ENCODE assay signal across 14 cellular contexts in genomic region chr7:28061824-28062196, GRCh38.
DNase-seq lines count a peak whose midpoint lies in the region; ATAC-seq and TF ChIP-seq lines count a peak whose summit lies in the region.
"Had no signal": no experiment of that assay in that cellular context is flagged by ENCODE, and none has a peak within 500 bp of the region (broad histone marks: within the 10 kb centered on the region; RNA-seq: fewer than 3 reads in every experiment).

No MANE protein-coding gene starts in this region.

- H3K4me3 ChIP-seq in SK-N-SH (ENCODE audit: low read depth in 2 of 2, low read length in 1 of 2) (no peak overlapping the region), neural progenitor cell (no peak overlapping the region)
- no peak overlapping the region for H3K4me3 ChIP-seq in naive thymus-derived CD4-positive, alpha-beta T cell (ENCODE audit: low read length)
- H3K4me3 ChIP-seq: thoracic aorta had no signal

- H3K36me3 ChIP-seq in SK-N-SH (replicated peaks in 1 of 2; ENCODE audit: control insufficient read depth in 1 of 2, insufficient read depth in 2 of 2, low read length in 1 of 2) (peaks cover 0 to 4% of the 10 kb centered on the region in 2 experiments), neural progenitor cell (no peaks in the 10 kb centered on the region)
- H3K36me3 ChIP-seq in naive thymus-derived CD4-positive, alpha-beta T cell (ENCODE audit: control insufficient read depth in 2 of 3, insufficient read depth in 3 of 3, low read length in 3 of 3), result no peaks in the 10 kb centered on the region
- H3K36me3 ChIP-seq: thoracic aorta had no signal

- H3K4me2 ChIP-seq in SK-N-SH, result no peak overlapping the region
- H3K4me2 ChIP-seq in neural progenitor cell, result no peak overlapping the region

- H3K4me1 Mint-ChIP-seq in neural progenitor cell, result peaks cover 3% of the 10 kb centered on the region
- H3K4me1 Mint-ChIP-seq in naive thymus-derived CD4-positive, alpha-beta T cell, result peaks cover 3 to 25% (median 6%) of the 10 kb centered on the region in 7 donors

- ATAC-seq in GM18868 (IDR thresholded peaks at IDR 0.05; ENCODE audit: unreplicated experiment) (peak; percentile 66), HG03060 (IDR thresholded peaks at IDR 0.05; ENCODE audit: low read depth, unreplicated experiment) (peak; percentile 19), HG02938 (IDR thresholded peaks at IDR 0.05; ENCODE audit: unreplicated experiment) (no peak), HG03354 (IDR thresholded peaks at IDR 0.05; ENCODE audit: poor library complexity, severe bottlenecking, unreplicated experiment) (no peak), GM19328 (IDR thresholded peaks at IDR 0.05; ENCODE audit: unreplicated experiment) (no peak)
- no peak for ATAC-seq in naive thymus-derived CD4-positive, alpha-beta T cell
- ATAC-seq: CD8-positive, alpha-beta T cell had no signal

- no peaks in the 10 kb centered on the region for H3K79me2 ChIP-seq in SK-N-SH (ENCODE audit: insufficient read depth)
- no peaks in the 10 kb centered on the region for H3K79me2 ChIP-seq in neural progenitor cell (ENCODE audit: low read depth)

- no peak for DNase-seq in SK-N-SH
- DNase-seq in neural progenitor cell (ENCODE audit: low spot score), result no peak
- no peak for DNase-seq in naive thymus-derived CD4-positive, alpha-beta T cell

- H2AFZ ChIP-seq in SK-N-SH (ENCODE audit: low read depth) (no peak overlapping the region), neural progenitor cell (replicated peaks) (peak overlapping the region; percentile 91)

- no peak overlapping the region for H3K4me3 Mint-ChIP-seq in neural progenitor cell
- H3K4me3 Mint-ChIP-seq in naive thymus-derived CD4-positive, alpha-beta T cell, result no peak overlapping the region
- H3K4me3 Mint-ChIP-seq: CD8-positive, alpha-beta T cell; stimulated activated memory B cell treated with anti-CD40 and anti-IgM and Interleukin-4, amounts not matched to agents 10 μg/mL and 1 μg/mL and 100 μg/mL, for 72 hours had no signal

- TF ChIP-seq CTCF in SK-N-SH (IDR thresholded peaks at IDR 0.05) (no peak), neural progenitor cell (IDR thresholded peaks at IDR 0.05) (no peak)

- H3K27ac Mint-ChIP-seq in neural progenitor cell, result no peak overlapping the region
- H3K27ac Mint-ChIP-seq in naive thymus-derived CD4-positive, alpha-beta T cell, result no peak overlapping the region
- H3K27ac Mint-ChIP-seq: activated naive CD4-positive, alpha-beta T cell treated with anti-CD3 and anti-CD28 coated beads, Interleukin-2, amount 50 U/mL, for 72 hours; CD8-positive, alpha-beta T cell; stimulated activated memory B cell treated with anti-CD40 and anti-IgM and Interleukin-4, amounts not matched to agents 10 μg/mL and 1 μg/mL and 100 μg/mL, for 72 hours had no signal

- H3K27me3 Mint-ChIP-seq in neural progenitor cell (ENCODE audit: insufficient read depth, low read depth), result no peaks in the 10 kb centered on the region
- H3K27me3 Mint-ChIP-seq in naive thymus-derived CD4-positive, alpha-beta T cell, result peaks cover 0 to 18% (median 0%) of the 10 kb centered on the region in 5 donors
- H3K27me3 Mint-ChIP-seq: natural killer cell treated with Interleukin-12 subunit alpha and Interleukin-12 subunit beta and Interleukin-15 and Interleukin-18, amount 100 ng/mL, for 72 hours; progenitor cell of endocrine pancreas; stimulated activated memory B cell treated with anti-CD40 and anti-IgM and Interleukin-4, amounts not matched to agents 10 μg/mL and 1 μg/mL and 100 μg/mL, for 72 hours had no signal

- CTCF ChIA-PET in SK-N-SH (lab: Yijun Ruan, JAX), result interaction anchor here (0.5 to 31.3 kb wide), 62 partner anchors 9 to 945 kb away, joined by 3 to 828 read pairs (median 4); no protein-coding TSS in a partner anchor
- CTCF ChIA-PET in naive thymus-derived CD4-positive, alpha-beta T cell (lab: Charles Lee), result no interaction called here

- TF ChIP-seq EP300 in SK-N-SH (IDR thresholded peaks at IDR 0.05; ENCODE audit: borderline replicate concordance in 1 of 2, low read depth in 1 of 2, low read length in 1 of 2), result no peak

- no peaks in the 10 kb centered on the region for H3K36me3 Mint-ChIP-seq in neural progenitor cell
- peaks cover 0 to 13% (median 6%) of the 10 kb centered on the region in 5 donors for H3K36me3 Mint-ChIP-seq in naive thymus-derived CD4-positive, alpha-beta T cell
- H3K36me3 Mint-ChIP-seq: activated naive CD4-positive, alpha-beta T cell treated with anti-CD3 and anti-CD28 coated beads, Interleukin-2, amount 50 U/mL, for 72 hours; CD8-positive, alpha-beta T cell; natural killer cell treated with Interleukin-12 subunit alpha and Interleukin-12 subunit beta and Interleukin-15 and Interleukin-18, amount 100 ng/mL, for 72 hours had no signal

- POLR2A ChIA-PET in SK-N-SH (lab: Yijun Ruan, JAX), result interaction anchor here (0.7 kb wide), 1 partner anchor 34 kb away, joined by 5 read pairs; no protein-coding TSS in a partner anchor
- POLR2A ChIA-PET in naive thymus-derived CD4-positive, alpha-beta T cell (lab: Charles Lee), result no interaction called here

- no peak overlapping the region for H3K9ac ChIP-seq in SK-N-SH
- no peak overlapping the region for H3K9ac ChIP-seq in neural progenitor cell

- no peaks in the 10 kb centered on the region for H3F3A ChIP-seq in SK-N-SH (replicated peaks; ENCODE audit: insufficient read depth)
- H3F3A ChIP-seq in neural progenitor cell (ENCODE audit: low read depth), result no peaks in the 10 kb centered on the region

- no peaks in the 10 kb centered on the region for H3K9me3 Mint-ChIP-seq in neural progenitor cell
- H3K9me3 Mint-ChIP-seq in naive thymus-derived CD4-positive, alpha-beta T cell, result peaks cover 0 to 6% (median 2%) of the 10 kb centered on the region in 11 donors
- H3K9me3 Mint-ChIP-seq: CD8-positive, alpha-beta T cell; natural killer cell treated with Interleukin-12 subunit alpha and Interleukin-12 subunit beta and Interleukin-15 and Interleukin-18, amount 100 ng/mL, for 72 hours had no signal

- 56% methylated on average over 4 of the region's 4 CpGs for WGBS in SK-N-SH (ENCODE audit: low lambda C conversion rate)

- intact Hi-C loops in naive thymus-derived CD4-positive, alpha-beta T cell (cut with micrococcal nuclease), result no loop called here

- H3K9me2 ChIP-seq in SK-N-SH, result no peaks in the 10 kb centered on the region

- H3K9me3 ChIP-seq in SK-N-SH (peaks cover 6% of the 10 kb centered on the region; the same call in 1 of the 2 replicates), neural progenitor cell (ENCODE audit: low read depth) (no peaks in the 10 kb centered on the region)
- H3K9me3 ChIP-seq in naive thymus-derived CD4-positive, alpha-beta T cell (ENCODE audit: control insufficient read depth in 2 of 3, low read length in 3 of 3), result no peaks in the 10 kb centered on the region
- H3K9me3 ChIP-seq: thoracic aorta had no signal

- H3K4me1 ChIP-seq in SK-N-SH (ENCODE audit: control insufficient read depth in 1 of 2, insufficient read depth in 2 of 2, low read depth in 1 of 2, low read length in 1 of 2) (peaks cover 0 to 8% of the 10 kb centered on the region in 2 experiments; a peak in 2 of 4 replicates), neural progenitor cell (no peaks in the 10 kb centered on the region)
- no peaks in the 10 kb centered on the region for H3K4me1 ChIP-seq in naive thymus-derived CD4-positive, alpha-beta T cell (ENCODE audit: control insufficient read depth in 2 of 2, insufficient read depth in 2 of 2, low read length in 2 of 2)

- H3K27ac ChIP-seq in SK-N-SH (ENCODE audit: low read depth in 2 of 2, low read length in 1 of 2), result no peak overlapping the region
- H3K27ac ChIP-seq in neural progenitor cell, result no peak overlapping the region
- no peak overlapping the region for H3K27ac ChIP-seq in naive thymus-derived CD4-positive, alpha-beta T cell (ENCODE audit: low read depth, low read length)
- H3K27ac ChIP-seq: thoracic aorta had no signal

- H3K27me3 ChIP-seq in SK-N-SH (ENCODE audit: insufficient read depth) (no peaks in the 10 kb centered on the region), neural progenitor cell (no peaks in the 10 kb centered on the region)
- no peaks in the 10 kb centered on the region for H3K27me3 ChIP-seq in naive thymus-derived CD4-positive, alpha-beta T cell (ENCODE audit: control insufficient read depth in 2 of 2, insufficient read depth in 2 of 2, low read length in 2 of 2)

- no peaks in the 10 kb centered on the region for H4K20me1 ChIP-seq in SK-N-SH (ENCODE audit: insufficient read depth)
- H4K20me1 ChIP-seq in neural progenitor cell (ENCODE audit: low read depth), result no peaks in the 10 kb centered on the region

- TF ChIP-seq RAD21 in SK-N-SH (IDR thresholded peaks at IDR 0.05; ENCODE audit: low read length), result no peak

TF ChIP-seq in SK-N-SH, 30 proteins besides CTCF, POLR2A, EP300 and RAD21:
- 0 out of 2 replicates have a peak, but pooled peaks have one; percentile 8 for TF ChIP-seq MXI1 (IDR thresholded peaks at IDR 0.05; ENCODE audit: low read depth, low read length)
- no peak for TF ChIP-seq YY1 (IDR thresholded peaks at IDR 0.05; ENCODE audit: low read depth)

Comparison
In these comparisons a context has a peak if more than half of its experiments do, and no peak if none do; other contexts are left out.
1. ATAC-seq: peak in GM18868 (single experiment) and HG03060 (single experiment); none in naive thymus-derived CD4-positive, alpha-beta T cell (single experiment), HG02938 (single experiment), HG03354 (single experiment) and GM19328 (single experiment).